1 cellular context compared by ENCODE assay signal in the genomic region with DNA sequence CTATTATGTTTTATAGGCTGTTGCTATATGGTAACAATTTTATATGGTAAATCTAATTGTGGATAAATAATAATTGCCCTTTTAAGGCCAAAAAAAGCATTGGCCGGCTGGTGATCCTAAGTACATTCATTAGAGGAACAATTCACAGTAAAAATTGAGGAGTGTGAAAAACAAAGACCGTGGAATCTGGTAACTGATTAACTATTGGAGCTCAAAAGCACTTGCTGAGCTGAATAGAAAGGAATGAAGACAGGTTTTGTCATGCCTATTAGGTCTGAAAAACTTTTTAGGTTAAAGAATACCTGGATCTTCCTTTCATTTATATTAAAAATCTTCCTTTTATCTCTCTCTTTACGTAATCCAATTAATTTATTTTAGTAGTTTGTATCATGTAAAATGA.
TF ChIP-seq lines count a peak whose summit lies in the region.

No MANE protein-coding gene starts in this region.

TF ChIP-seq in A549, 52 proteins besides CTCF, POLR2A, EP300 and RAD21 (continued from another document):
- TF ChIP-seq MYC (IDR thresholded peaks at IDR 0.05; ENCODE audit: borderline replicate concordance, low read length) (no peak), KDM5A (IDR thresholded peaks at IDR 0.05) (no peak), SREBF2 (IDR thresholded peaks at IDR 0.05) (no peak), CHD4 (IDR thresholded peaks at IDR 0.05; ENCODE audit: borderline replicate concordance) (no peak), ZC3H11A (IDR thresholded peaks at IDR 0.05) (no peak), FOSB (CRISPR knock-in tag; IDR thresholded peaks at IDR 0.05) (no peak), EHF (CRISPR knock-in tag; IDR thresholded peaks at IDR 0.05) (no peak), HEYL (CRISPR knock-in tag; IDR thresholded peaks at IDR 0.05) (no peak), RNF2 (IDR thresholded peaks at IDR 0.05; ENCODE audit: borderline replicate concordance, low read depth) (no peak)
- TF ChIP-seq, protein P1, sequence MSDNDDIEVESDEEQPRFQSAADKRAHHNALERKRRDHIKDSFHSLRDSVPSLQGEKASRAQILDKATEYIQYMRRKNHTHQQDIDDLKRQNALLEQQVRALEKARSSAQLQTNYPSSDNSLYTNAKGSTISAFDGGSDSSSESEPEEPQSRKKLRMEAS (IDR thresholded peaks at IDR 0.05) = no peak
- TF ChIP-seq, protein P2, sequence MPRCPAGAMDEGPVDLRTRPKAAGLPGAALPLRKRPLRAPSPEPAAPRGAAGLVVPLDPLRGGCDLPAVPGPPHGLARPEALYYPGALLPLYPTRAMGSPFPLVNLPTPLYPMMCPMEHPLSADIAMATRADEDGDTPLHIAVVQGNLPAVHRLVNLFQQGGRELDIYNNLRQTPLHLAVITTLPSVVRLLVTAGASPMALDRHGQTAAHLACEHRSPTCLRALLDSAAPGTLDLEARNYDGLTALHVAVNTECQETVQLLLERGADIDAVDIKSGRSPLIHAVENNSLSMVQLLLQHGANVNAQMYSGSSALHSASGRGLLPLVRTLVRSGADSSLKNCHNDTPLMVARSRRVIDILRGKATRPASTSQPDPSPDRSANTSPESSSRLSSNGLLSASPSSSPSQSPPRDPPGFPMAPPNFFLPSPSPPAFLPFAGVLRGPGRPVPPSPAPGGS (IDR thresholded peaks at IDR 0.05) = no peak
